ENCODE assay signal across 31 cellular contexts in the genomic region with DNA sequence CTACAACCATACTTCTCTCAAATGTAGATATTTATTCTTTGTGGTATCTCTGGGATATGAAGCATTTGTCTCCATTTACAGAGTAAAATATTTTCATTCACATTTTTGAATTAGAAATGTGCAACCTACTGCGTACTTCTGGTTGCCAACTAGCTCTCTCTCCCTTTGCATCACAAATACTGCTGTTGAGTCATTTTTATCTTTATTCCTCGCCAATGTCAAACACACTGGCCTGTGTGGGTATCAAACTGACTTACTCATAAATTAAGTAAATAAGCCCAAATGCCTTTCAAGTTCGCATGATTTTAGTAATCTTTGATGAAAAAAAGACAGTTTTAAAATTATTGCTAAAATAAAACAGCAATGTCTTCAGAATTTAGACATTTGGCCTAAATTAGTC.
"Had no signal": no experiment of that assay in that cellular context is flagged by ENCODE, and none has a peak within 500 bp of the region (broad histone marks: within the 10 kb centered on the region; RNA-seq: fewer than 3 reads in every experiment).

No MANE protein-coding gene starts in this region.

- H3K27ac ChIP-seq: esophagus muscularis mucosa, foreskin keratinocyte, gastrocnemius medialis, heart left ventricle, VCaP had no signal

- H3K36me3 ChIP-seq: esophagus muscularis mucosa, gastrocnemius medialis, heart left ventricle had no signal

- ATAC-seq: activated CD8-positive, alpha-beta memory T cell treated with anti-CD3 and anti-CD28 coated beads, Interleukin-2, amount 10 ng/mL, durations not matched to agents 7 days and 5 days; activated CD8-positive, alpha-beta T cell treated with anti-CD3 and anti-CD28 coated beads, Interleukin-2, amount 10 ng/mL, durations not matched to agents 7 days and 5 days; activated T-helper 17 cell treated with anti-CD3 and anti-CD28 coated beads, Interleukin-2, amount 50 U/mL, for 72 hours; effector memory CD8-positive, alpha-beta T cell; foreskin keratinocyte; gastrocnemius medialis; heart left ventricle; WTC11 had no signal

- H3K36me3 Mint-ChIP-seq: brain had no signal

- H3K27ac Mint-ChIP-seq: activated CD4-positive, alpha-beta memory T cell treated with anti-CD3 and anti-CD28 coated beads for 36 hours; activated CD8-positive, alpha-beta memory T cell treated with anti-CD3 and anti-CD28 coated beads, Interleukin-2, amount 10 ng/mL, durations not matched to agents 7 days and 5 days; activated naive CD4-positive, alpha-beta T cell treated with anti-CD3 and anti-CD28 coated beads, Interleukin-2, amount 50 U/mL, for 24 hours; activated naive CD8-positive, alpha-beta T cell treated with anti-CD3 and anti-CD28 coated beads, Interleukin-2, amount 10 ng/mL, durations not matched to agents 7 days and 5 days; activated T-helper 17 cell treated with anti-CD3 and anti-CD28 coated beads, Interleukin-2, amount 50 U/mL, for 72 hours; WTC11 had no signal

- H3K4me3 ChIP-seq: esophagus muscularis mucosa, gastrocnemius medialis, heart left ventricle had no signal

- DNase-seq: activated CD4-positive, alpha-beta memory T cell treated with anti-CD3 and anti-CD28 coated beads for 36 hours; activated CD4-positive, alpha-beta T cell treated with anti-CD3 and anti-CD28 coated beads for 1 hour; activated CD4-positive, alpha-beta T cell treated with anti-CD3 and anti-CD28 coated beads for 4 hours; activated CD8-positive, alpha-beta memory T cell treated with anti-CD3 and anti-CD28 coated beads, Interleukin-2, amount 10 ng/mL, durations not matched to agents 7 days and 5 days; activated CD8-positive, alpha-beta memory T cell treated with anti-CD3 and anti-CD28 coated beads, Interleukin-2, amount 50 U/mL, for 4 hours; activated CD8-positive, alpha-beta T cell treated with anti-CD3 and anti-CD28 coated beads, Interleukin-2, amount 10 ng/mL, durations not matched to agents 7 days and 5 days; activated effector memory CD4-positive, alpha-beta T cell treated with Interleukin-2 at 50 U/mL for 16 hours; activated gamma-delta T cell treated with Interleukin-2 at 50 U/mL for 16 hours; activated naive CD4-positive, alpha-beta T cell treated with Interleukin-2 at 50 U/mL for 16 hours; activated naive CD8-positive, alpha-beta T cell treated with anti-CD3 and anti-CD28 coated beads, Interleukin-2, amount 10 ng/mL, durations not matched to agents 7 days and 5 days; activated T-cell treated with anti-CD3 and anti-CD28 coated beads, Interleukin-2, amount 50 U/mL, for 1 hour; amniotic stem cell; anterior cingulate cortex; cortex of kidney; dermis blood vessel endothelial cell; effector CD4-positive, alpha-beta T cell; effector memory CD8-positive, alpha-beta T cell; erythroblast; foreskin keratinocyte; gastrocnemius medialis; glutamatergic neuron; heart left ventricle; T-helper 2 cell had no signal

- H3K4me3 Mint-ChIP-seq: activated CD4-positive, alpha-beta memory T cell treated with anti-CD3 and anti-CD28 coated beads for 36 hours; activated CD8-positive, alpha-beta memory T cell treated with anti-CD3 and anti-CD28 coated beads, Interleukin-2, amount 10 ng/mL, durations not matched to agents 7 days and 5 days; activated CD8-positive, alpha-beta T cell treated with anti-CD3 and anti-CD28 coated beads, Interleukin-2, amount 10 ng/mL, durations not matched to agents 7 days and 5 days; activated naive CD4-positive, alpha-beta T cell treated with anti-CD3 and anti-CD28 coated beads, Interleukin-2, amount 50 U/mL, for 24 hours; activated naive CD8-positive, alpha-beta T cell treated with anti-CD3 and anti-CD28 coated beads, Interleukin-2, amount 10 ng/mL, durations not matched to agents 7 days and 5 days; activated T-helper 17 cell treated with anti-CD3 and anti-CD28 coated beads, Interleukin-2, amount 50 U/mL, for 72 hours; brain; effector memory CD8-positive, alpha-beta T cell; WTC11 had no signal

- H3K9me3 Mint-ChIP-seq: activated T-helper 17 cell treated with anti-CD3 and anti-CD28 coated beads, Interleukin-2, amount 50 U/mL, for 72 hours; effector memory CD8-positive, alpha-beta T cell had no signal

- H3K4me1 ChIP-seq: esophagus muscularis mucosa, foreskin keratinocyte, gastrocnemius medialis, heart left ventricle had no signal

- H3K27me3 ChIP-seq: esophagus muscularis mucosa, foreskin keratinocyte, gastrocnemius medialis, heart left ventricle had no signal

- FAIRE-seq: bronchial epithelial cell, colon had no signal

- H3K27me3 Mint-ChIP-seq: activated CD4-positive, alpha-beta memory T cell treated with anti-CD3 and anti-CD28 coated beads for 36 hours; activated CD8-positive, alpha-beta memory T cell treated with anti-CD3 and anti-CD28 coated beads, Interleukin-2, amount 10 ng/mL, durations not matched to agents 7 days and 5 days; activated naive CD4-positive, alpha-beta T cell treated with anti-CD3 and anti-CD28 coated beads, Interleukin-2, amount 50 U/mL, for 24 hours; activated naive CD8-positive, alpha-beta T cell treated with anti-CD3 and anti-CD28 coated beads, Interleukin-2, amount 10 ng/mL, durations not matched to agents 7 days and 5 days; activated T-helper 17 cell treated with anti-CD3 and anti-CD28 coated beads, Interleukin-2, amount 50 U/mL, for 72 hours; effector memory CD8-positive, alpha-beta T cell had no signal

- H3K9me3 ChIP-seq: esophagus muscularis mucosa, gastrocnemius medialis had no signal
